Comparison of ENCODE assay signal across 8 cellular contexts in genomic region chr7:116512524-116513188, GRCh38. TPM values are rescaled to one million over a fixed set of nuclear protein-coding genes. Genes with fewer than 3 reads are reported as not detected.
DNase-seq lines count a peak whose midpoint lies in the region; ATAC-seq and TF ChIP-seq lines count a peak whose summit lies in the region.

No MANE protein-coding gene starts in this region.

- CTCF ChIA-PET in RWPE1 (lab: Yijun Ruan, JAX) = interaction anchor here (0.6 kb wide), 1 partner anchor 61 kb away, joined by 5 read pairs; no protein-coding TSS in a partner anchor

- ATAC-seq in GM18498 (IDR thresholded peaks at IDR 0.05; ENCODE audit: unreplicated experiment) (peak; percentile 2), GM19452 (IDR thresholded peaks at IDR 0.05; ENCODE audit: unreplicated experiment) (no peak)
- ATAC-seq in stimulated activated memory B cell treated with anti-CD40 and anti-IgM and Interleukin-4, amounts not matched to agents 10 μg/mL and 1 μg/mL and 100 μg/mL, for 72 hours = no peak

- peak overlapping the region; percentile 20 for H3K4me3 Mint-ChIP-seq in stimulated activated memory B cell treated with anti-CD40 and anti-IgM and Interleukin-4, amounts not matched to agents 10 μg/mL and 1 μg/mL and 100 μg/mL, for 72 hours

- POLR2A ChIA-PET in RWPE1 (lab: Yijun Ruan, JAX; ENCODE audit: low non-redundant PET) = no interaction called here

- no peaks in the 10 kb centered on the region for H3K27me3 Mint-ChIP-seq in stimulated activated memory B cell treated with anti-CD40 and anti-IgM and Interleukin-4, amounts not matched to agents 10 μg/mL and 1 μg/mL and 100 μg/mL, for 72 hours

- no peak for DNase-seq in RWPE1 (ENCODE audit: low spot score)
- DNase-seq in fibroblast of the aortic adventitia (ENCODE audit: low read depth) = peak; percentile 51
- no peak for DNase-seq in foreskin fibroblast
- no peak for DNase-seq in GM20000 (ENCODE audit: low spot score)
- DNase-seq in amygdala (lab: John Stamatoyannopoulos, UW) = no peak

- no peak overlapping the region for H3K4me3 ChIP-seq in fibroblast of the aortic adventitia (ENCODE audit: low read depth, low read length)
- no peak overlapping the region for H3K4me3 ChIP-seq in foreskin fibroblast (ENCODE audit: low read depth in 1 of 2, low read length in 2 of 2)

- H3K27ac Mint-ChIP-seq in stimulated activated memory B cell treated with anti-CD40 and anti-IgM and Interleukin-4, amounts not matched to agents 10 μg/mL and 1 μg/mL and 100 μg/mL, for 72 hours = peak overlapping the region; percentile 79

- H3K4me1 Mint-ChIP-seq in stimulated activated memory B cell treated with anti-CD40 and anti-IgM and Interleukin-4, amounts not matched to agents 10 μg/mL and 1 μg/mL and 100 μg/mL, for 72 hours = peaks cover 15% of the 10 kb centered on the region

- no peak for TF ChIP-seq CTCF in RWPE1 (conservative IDR thresholded peaks at IDR 0.05; ENCODE audit: low read depth)
- TF ChIP-seq CTCF in fibroblast of the aortic adventitia (IDR thresholded peaks at IDR 0.05; ENCODE audit: insufficient read depth, low read length) = no peak
- TF ChIP-seq CTCF in foreskin fibroblast (IDR thresholded peaks at IDR 0.05; ENCODE audit: low read depth, low read length) = no peak
- TF ChIP-seq CTCF in GM20000 (IDR thresholded peaks at IDR 0.05; ENCODE audit: extremely low read depth, missing control alignments) = no peak

- H3K27ac ChIP-seq in RWPE1 = peak overlapping the region; percentile 52; the same call in 1 of the 2 replicates

- H3K36me3 Mint-ChIP-seq in stimulated activated memory B cell treated with anti-CD40 and anti-IgM and Interleukin-4, amounts not matched to agents 10 μg/mL and 1 μg/mL and 100 μg/mL, for 72 hours = no peaks in the 10 kb centered on the region

- no peaks in the 10 kb centered on the region for H3K9me3 Mint-ChIP-seq in stimulated activated memory B cell treated with anti-CD40 and anti-IgM and Interleukin-4, amounts not matched to agents 10 μg/mL and 1 μg/mL and 100 μg/mL, for 72 hours

RNA-seq across cellular contexts. Expression of gene CAV1, which starts 12.2 kb away (rescaled TPM):
- total RNA-seq in fibroblast of the aortic adventitia (ENCODE audit: low replicate concordance) = 154 and 598 TPM in 2 replicates

RNA-seq across cellular contexts. Expression of gene CAV2, which starts 13.1 kb away (rescaled TPM):
- 51.2 and 113 TPM in 2 replicates for total RNA-seq in fibroblast of the aortic adventitia (ENCODE audit: low replicate concordance)
